Comparison of ENCODE assay signal across 9 cellular contexts in the genomic region with DNA sequence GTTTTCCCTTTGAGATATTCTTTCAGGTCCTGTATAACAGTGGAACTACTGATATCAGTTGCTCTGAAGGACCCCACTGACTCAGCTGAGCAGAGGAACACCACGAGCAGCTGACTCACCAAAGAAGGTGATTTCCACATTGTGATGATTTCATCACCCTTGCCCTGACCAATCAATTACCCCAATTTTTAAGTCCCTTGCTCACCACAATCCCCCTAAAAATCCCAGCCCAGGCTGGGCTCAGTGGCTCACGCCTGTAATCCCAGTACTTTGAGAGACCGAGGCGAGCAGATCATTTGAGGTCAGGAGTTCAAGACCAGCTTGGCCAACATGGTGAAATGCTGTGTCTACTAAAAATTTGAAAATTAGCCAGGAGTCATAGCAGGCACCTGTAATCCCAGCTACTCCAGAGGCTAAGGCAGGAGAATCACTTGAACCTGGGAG.
DNase-seq lines count a peak whose midpoint lies in the region; ATAC-seq and TF ChIP-seq lines count a peak whose summit lies in the region.
"Had no signal": no experiment of that assay in that cellular context is flagged by ENCODE, and none has a peak within 500 bp of the region (broad histone marks: within the 10 kb centered on the region; RNA-seq: fewer than 3 reads in every experiment).

No MANE protein-coding gene starts in this region.

- H3K27me3 ChIP-seq in CD8-positive, alpha-beta T cell (ENCODE audit: insufficient read depth, low read length) = no peaks in the 10 kb centered on the region
- H3K27me3 ChIP-seq in upper lobe of left lung = no peaks in the 10 kb centered on the region
- H3K27me3 ChIP-seq: tibial nerve had no signal

- 63 to 77% methylated on average over 4 of the region's 4 CpGs for WGBS in upper lobe of left lung, 2 donors

- TF ChIP-seq POLR2A in upper lobe of left lung (IDR thresholded peaks at IDR 0.05) = peak in 1 of 4 donors; percentile 11

- H3K27me3 Mint-ChIP-seq in CD8-positive, alpha-beta T cell (ENCODE audit: low read depth) = no peaks in the 10 kb centered on the region

- H3K4me1 Mint-ChIP-seq in CD8-positive, alpha-beta T cell (ENCODE audit: low read depth) = peaks cover 18% of the 10 kb centered on the region

- peak in 2 of 4 donors; percentile 20 to 57 for TF ChIP-seq EP300 in upper lobe of left lung (IDR thresholded peaks at IDR 0.05)

- H3K4me3 ChIP-seq in CD8-positive, alpha-beta T cell (ENCODE audit: low read depth, low read length) = no peak overlapping the region
- H3K4me3 ChIP-seq in foreskin fibroblast (ENCODE audit: low read depth in 1 of 2, low read length in 2 of 2) (no peak overlapping the region), upper lobe of left lung (no peak overlapping the region)
- H3K4me3 ChIP-seq: tibial nerve had no signal

- intact Hi-C loops in CD8-positive, alpha-beta T cell (cut with DNase I, micrococcal nuclease) = no loop called here

- H3K36me3 Mint-ChIP-seq in CD8-positive, alpha-beta T cell = no peaks in the 10 kb centered on the region

- no peak overlapping the region for H3K27ac ChIP-seq in CD8-positive, alpha-beta T cell (ENCODE audit: low read depth, low read length)
- peak overlapping the region in 2 of 4 donors; percentile 41 to 54 for H3K27ac ChIP-seq in upper lobe of left lung
- H3K27ac ChIP-seq: tibial nerve had no signal

- DNase-seq in CD8-positive, alpha-beta T cell = no peak
- DNase-seq in activated CD4-positive, CD25-positive, alpha-beta regulatory T cell treated with anti-CD3 and anti-CD28 coated beads, Interleukin-2, amount 50 U/mL, for 72 hours = peak; percentile 36
- DNase-seq in foreskin fibroblast (peak; percentile 84 to 91), upper lobe of left lung (peak in 1 of 2 donors; percentile 64), DMS79 treated with DMSO at 0.1 percent for 48 hours (lab: John Stamatoyannopoulos, UW) (no peak), inferior parietal cortex (ENCODE audit: extremely low spot score) (no peak), NCI-H345 (lab: John Stamatoyannopoulos, UW) (no peak)

- POLR2A ChIA-PET in CD8-positive, alpha-beta T cell (lab: Charles Lee) = no interaction called here

- peak; percentile 40 for ATAC-seq in CD8-positive, alpha-beta T cell
- ATAC-seq in HG02571 (IDR thresholded peaks at IDR 0.05; ENCODE audit: unreplicated experiment) (peak; percentile 78), upper lobe of left lung (ENCODE audit: low FRiP score in 2 of 2) (peak; percentile 9 to 85)

- no peak for TF ChIP-seq CTCF in CD8-positive, alpha-beta T cell (IDR thresholded peaks at IDR 0.05)
- TF ChIP-seq CTCF in foreskin fibroblast (IDR thresholded peaks at IDR 0.05; ENCODE audit: low read depth, low read length) = no peak
- TF ChIP-seq CTCF in upper lobe of left lung (IDR thresholded peaks at IDR 0.05) = no peak

- no peaks in the 10 kb centered on the region for H3K36me3 ChIP-seq in CD8-positive, alpha-beta T cell (ENCODE audit: insufficient read depth, low read length)
- no peaks in the 10 kb centered on the region for H3K36me3 ChIP-seq in upper lobe of left lung
- H3K36me3 ChIP-seq: tibial nerve had no signal

- no peak overlapping the region for H3K27ac Mint-ChIP-seq in CD8-positive, alpha-beta T cell

- no peak overlapping the region for H3K4me3 Mint-ChIP-seq in CD8-positive, alpha-beta T cell

- no peaks in the 10 kb centered on the region for H3K9me3 Mint-ChIP-seq in CD8-positive, alpha-beta T cell

- H3K9me3 ChIP-seq in CD8-positive, alpha-beta T cell (ENCODE audit: low read length) = no peaks in the 10 kb centered on the region
- H3K9me3 ChIP-seq in upper lobe of left lung = no peaks in the 10 kb centered on the region
- H3K9me3 ChIP-seq: tibial nerve had no signal

- no peaks in the 10 kb centered on the region for H3K4me1 ChIP-seq in CD8-positive, alpha-beta T cell (ENCODE audit: insufficient read depth, low read length)
- H3K4me1 ChIP-seq in upper lobe of left lung = peaks cover 0 to 4% (median 0%) of the 10 kb centered on the region in 4 donors
- H3K4me1 ChIP-seq: tibial nerve had no signal

- CTCF ChIA-PET in CD8-positive, alpha-beta T cell (lab: Charles Lee) = no interaction called here

Comparison
In these comparisons a context has a peak if more than half of its experiments do, and no peak if none do; other contexts are left out.
1. DNase-seq: peak in activated CD4-positive, CD25-positive, alpha-beta regulatory T cell treated with anti-CD3 and anti-CD28 coated beads, Interleukin-2, amount 50 U/mL, for 72 hours (single experiment) and foreskin fibroblast (2 of 2); none in CD8-positive, alpha-beta T cell (0 of 7), DMS79 treated with DMSO at 0.1 percent for 48 hours (single experiment), inferior parietal cortex (single experiment) and NCI-H345 (single experiment).
2. Peak in every context shown above with its lines, with median percentiles within 50 percentile points of each other: ATAC-seq.